ENCODE assay signal across 7 cellular contexts in genomic region chr1:3641816-3642215, GRCh38. TPM values are rescaled to one million over a fixed set of nuclear protein-coding genes. Genes with fewer than 3 reads are reported as not detected.
"Had no signal": no experiment of that assay in that cellular context is flagged by ENCODE, and none has a peak within 500 bp of the region (broad histone marks: within the 10 kb centered on the region; RNA-seq: fewer than 3 reads in every experiment).

No MANE protein-coding gene starts in this region.

- H3K4me3 Mint-ChIP-seq: GM23338, H9 had no signal

- H3K4me1 Mint-ChIP-seq: GM23338, H9 had no signal

- ATAC-seq: GM23338 had no signal

- H3K27ac Mint-ChIP-seq: GM23338 had no signal

- DNase-seq: H9, HCEC 1CT, IMR-90 had no signal

- FAIRE-seq: H1, H54, HTR-8/SVneo had no signal

- H3K9me3 Mint-ChIP-seq: GM23338, H9 had no signal

- H3K4me3 ChIP-seq: GM23338 had no signal

RNA-seq across cellular contexts. Expression of gene TP73, which starts 10.5 kb away (rescaled TPM):
- total RNA-seq: IMR-90 had no signal
- polyA plus RNA-seq: IMR-90 had no signal
